1 cellular context compared by ENCODE assay signal in the genomic region with DNA sequence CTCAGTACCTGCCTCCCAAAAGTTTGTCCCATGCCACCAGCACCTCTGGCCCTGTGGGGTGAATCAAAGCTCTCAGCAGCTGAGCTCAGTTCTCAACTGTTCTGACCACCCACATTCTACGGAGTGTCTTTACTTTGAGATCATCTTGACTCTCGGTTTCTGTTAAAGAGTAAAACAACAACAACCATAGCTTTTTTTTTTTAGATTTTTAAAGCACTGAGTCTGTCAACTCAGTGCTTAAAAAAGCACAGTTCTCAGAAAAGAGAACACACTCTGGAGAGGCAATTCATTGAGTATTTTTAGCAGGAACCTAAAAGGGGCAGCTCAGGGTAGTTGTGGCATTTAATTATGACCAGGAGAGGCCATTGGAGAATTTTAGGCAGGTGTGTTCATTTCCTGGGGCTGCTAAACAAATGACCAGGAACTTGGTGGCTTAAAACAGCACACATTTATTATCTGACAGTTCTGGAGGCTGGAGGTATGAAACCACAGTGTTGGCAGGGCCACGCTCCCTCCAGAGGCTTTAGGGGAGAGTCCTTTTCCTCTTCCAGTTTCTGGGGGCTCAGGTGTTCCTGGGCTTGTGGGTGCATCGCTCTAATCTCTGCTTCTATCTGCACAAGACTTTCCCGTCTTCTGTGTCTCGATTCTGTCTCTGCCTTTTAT.
TF ChIP-seq lines count a peak whose summit lies in the region.

No MANE protein-coding gene starts in this region.

TF ChIP-seq in GM23338, 12 proteins besides CTCF, POLR2A, EP300 and RAD21 (continued from another document):
- no peak for TF ChIP-seq ZNF462 (CRISPR knock-in tag; IDR thresholded peaks at IDR 0.05)
- no peak for TF ChIP-seq POLR2AphosphoS5 (IDR thresholded peaks at IDR 0.05; ENCODE audit: low read depth)
- TF ChIP-seq STAT1 (IDR thresholded peaks at IDR 0.05; ENCODE audit: unreplicated experiment): no peak
- TF ChIP-seq ETS1 (IDR thresholded peaks at IDR 0.05): no peak
- TF ChIP-seq ZNF331 (CRISPR knock-in tag; IDR thresholded peaks at IDR 0.05; ENCODE audit: low read depth): no peak
TF ChIP-seq in GM23338: peak in this region for 0.
